In the genomic region with DNA sequence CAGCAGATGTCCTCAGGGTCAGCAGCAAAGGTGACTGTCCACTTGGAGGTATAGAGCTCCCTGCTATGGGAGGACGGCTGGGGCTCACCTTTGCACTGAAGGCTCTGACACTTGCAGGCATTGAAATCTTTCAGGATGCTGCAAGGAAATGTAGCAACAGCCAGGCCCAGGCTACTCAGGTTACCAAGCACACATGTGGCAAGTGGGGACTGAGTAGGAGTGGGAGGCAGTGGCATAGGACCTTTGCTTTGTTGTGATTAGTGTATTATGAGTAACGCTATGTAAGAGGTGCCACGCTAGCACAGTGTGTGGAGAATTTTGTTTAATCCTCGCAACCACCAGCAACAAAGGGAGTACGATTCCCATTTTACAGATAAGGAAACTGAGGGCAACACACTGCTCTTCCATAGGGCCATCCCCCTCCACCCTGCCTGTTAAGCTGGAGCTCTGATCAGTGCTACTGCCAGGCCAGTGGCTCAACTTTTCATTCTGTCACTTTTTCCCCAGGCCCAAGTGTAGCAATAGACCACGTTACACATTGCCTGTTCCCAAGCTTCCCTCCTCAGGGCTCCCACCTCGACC, we compare ENCODE assay signal across 13 cellular contexts. TPM values are rescaled to one million over a fixed set of nuclear protein-coding genes. Genes with fewer than 3 reads are reported as not detected.
"Had no signal": no experiment of that assay in that cellular context is flagged by ENCODE, and none has a peak within 500 bp of the region (broad histone marks: within the 10 kb centered on the region; RNA-seq: fewer than 3 reads in every experiment).

No MANE protein-coding gene starts in this region.

- FAIRE-seq: kidney, small intestine had no signal

- H3K27me3 Mint-ChIP-seq: activated CD4-positive, alpha-beta memory T cell treated with anti-CD3 and anti-CD28 coated beads, Interleukin-2, amount 10 ng/mL, durations not matched to agents 7 days and 5 days; activated naive CD8-positive, alpha-beta T cell treated with anti-CD3 and anti-CD28 coated beads, Interleukin-2, amount 10 ng/mL, durations not matched to agents 7 days and 5 days had no signal

- H3K27me3 ChIP-seq: ascending aorta, tibial nerve had no signal

- H3K4me3 ChIP-seq: ascending aorta, tibial nerve had no signal

- H3K27ac ChIP-seq: tibial nerve, VCaP had no signal

- H3K9me3 Mint-ChIP-seq: activated CD4-positive, alpha-beta memory T cell treated with anti-CD3 and anti-CD28 coated beads, Interleukin-2, amount 10 ng/mL, durations not matched to agents 7 days and 5 days; activated naive CD8-positive, alpha-beta T cell treated with anti-CD3 and anti-CD28 coated beads, Interleukin-2, amount 10 ng/mL, durations not matched to agents 7 days and 5 days had no signal

- H3K27ac Mint-ChIP-seq: activated CD4-positive, alpha-beta memory T cell treated with anti-CD3 and anti-CD28 coated beads, Interleukin-2, amount 10 ng/mL, durations not matched to agents 7 days and 5 days had no signal

- DNase-seq: activated CD4-positive, alpha-beta memory T cell treated with anti-CD3 and anti-CD28 coated beads, Interleukin-2, amount 10 ng/mL, durations not matched to agents 7 days and 5 days; activated CD8-positive, alpha-beta memory T cell treated with anti-CD3 and anti-CD28 coated beads, Interleukin-2, amount 50 U/mL, for 48 hours; activated naive CD8-positive, alpha-beta T cell treated with anti-CD3 and anti-CD28 coated beads, Interleukin-2, amount 10 ng/mL, durations not matched to agents 7 days and 5 days; cortex of kidney; effector CD8-positive, alpha-beta T cell; kidney; small intestine; T1000 had no signal

- H3K4me3 Mint-ChIP-seq: activated CD4-positive, alpha-beta memory T cell treated with anti-CD3 and anti-CD28 coated beads, Interleukin-2, amount 10 ng/mL, durations not matched to agents 7 days and 5 days; activated naive CD8-positive, alpha-beta T cell treated with anti-CD3 and anti-CD28 coated beads, Interleukin-2, amount 10 ng/mL, durations not matched to agents 7 days and 5 days had no signal

- H3K9me3 ChIP-seq: ascending aorta, tibial nerve had no signal

RNA-seq across cellular contexts. Expression of gene LEFTY1, which starts 28.0 kb away (rescaled TPM):
- total RNA-seq: activated CD4-positive, alpha-beta memory T cell treated with anti-CD3 and anti-CD28 coated beads, Interleukin-2, amount 10 ng/mL, durations not matched to agents 7 days and 5 days; ascending aorta; epithelial cell of proximal tubule; mesenteric fat pad had no signal
